Comparison of ENCODE assay signal across 12 cellular contexts in genomic region chr6:30071081-30071818, GRCh38. TPM values are rescaled to one million over a fixed set of nuclear protein-coding genes. Genes with fewer than 3 reads are reported as not detected.
A peak's percentile ranks its signal among the peaks of the same experiment; 100 is the strongest.
DNase-seq lines count a peak whose midpoint lies in the region; ATAC-seq, FAIRE-seq and TF ChIP-seq lines count a peak whose summit lies in the region.
"Had no signal": no experiment of that assay in that cellular context is flagged by ENCODE, and none has a peak within 500 bp of the region (broad histone marks: within the 10 kb centered on the region; RNA-seq: fewer than 3 reads in every experiment).

No MANE protein-coding gene starts in this region.

- no peak overlapping the region for H3K4me3 ChIP-seq in mucosa of descending colon
- H3K4me3 ChIP-seq in lower leg skin (ENCODE audit: low read depth, poor library complexity, severe bottlenecking): no peak overlapping the region

- H3K79me2 ChIP-seq in H9 (ENCODE audit: insufficient read depth, low read length): no peaks in the 10 kb centered on the region

- H3K9me3 Mint-ChIP-seq in H9: peaks cover 0 to 3% of the 10 kb centered on the region in 2 experiments; a peak in 3 of 5 replicates
- H3K9me3 Mint-ChIP-seq: CD8-positive, alpha-beta T cell had no signal

- H4K91ac ChIP-seq in H9 (ENCODE audit: insufficient read length, low read depth, low read length): no peak overlapping the region

- no peak overlapping the region for H4K8ac ChIP-seq in H9 (replicated peaks; ENCODE audit: insufficient read length, low read depth, low read length)

- no peak overlapping the region for H2AFZ ChIP-seq in H9 (ENCODE audit: low read length)

- peaks cover 42% of the 10 kb centered on the region for H3K27me3 ChIP-seq in H9 (ENCODE audit: insufficient read depth, low read length)
- H3K27me3 ChIP-seq: testis had no signal

- no peak overlapping the region for H3K4ac ChIP-seq in H9 (ENCODE audit: low read depth, low read length)

- no peak overlapping the region for H3K27ac Mint-ChIP-seq in H9
- H3K27ac Mint-ChIP-seq: CD8-positive, alpha-beta T cell had no signal

- H2AK5ac ChIP-seq in H9 (ENCODE audit: insufficient read length, low read length): no peak overlapping the region

- ATAC-seq in mucosa of descending colon (no peak), GM21423 (IDR thresholded peaks at IDR 0.05; ENCODE audit: unreplicated experiment) (no peak)
- ATAC-seq: CD8-positive, alpha-beta T cell had no signal

- peak overlapping the region; percentile 16; the same call in 1 of the 2 replicates for H3K14ac ChIP-seq in H9 (ENCODE audit: insufficient read depth, low read length)

- peak overlapping the region; percentile 55 for H3K4me2 ChIP-seq in H9 (ENCODE audit: insufficient read depth, insufficient read length, low read length)

- no peak overlapping the region for H3K27ac ChIP-seq in H9 (ENCODE audit: insufficient read length, low read depth, low read length)
- H3K27ac ChIP-seq: epithelial cell of prostate, testis had no signal

- H4K20me1 ChIP-seq in H9 (ENCODE audit: control insufficient read depth, insufficient read depth, insufficient read length): no peaks in the 10 kb centered on the region

- H3K36me3 ChIP-seq in mucosa of descending colon (ENCODE audit: low read depth): no peaks in the 10 kb centered on the region

- H2BK12ac ChIP-seq in H9 (ENCODE audit: insufficient read length, low read depth, low read length): no peak overlapping the region

- H3K4me1 ChIP-seq in H9 (ENCODE audit: insufficient read depth, low read length) (no peaks in the 10 kb centered on the region), mucosa of descending colon (ENCODE audit: low read depth) (peaks cover 24% of the 10 kb centered on the region)

- no peak overlapping the region for H2BK120ac ChIP-seq in H9 (ENCODE audit: low read depth, low read length, poor library complexity, severe bottlenecking)

- no peak overlapping the region for H3K9ac ChIP-seq in H9 (ENCODE audit: extremely low read depth, insufficient read length, low read length)

- H3K36me3 Mint-ChIP-seq in H9 (ENCODE audit: insufficient read depth in 1 of 3, low read depth in 3 of 3): peaks cover 8 to 17% (median 9%) of the 10 kb centered on the region in 3 experiments; a peak in 6 of 7 replicates

- H3T11ph ChIP-seq in H9 (ENCODE audit: low read length): no peak overlapping the region

- TF ChIP-seq POLR2A in erythroblast (IDR thresholded peaks at IDR 0.05; ENCODE audit: low read length) (no peak), lower leg skin (IDR thresholded peaks at IDR 0.05) (no peak), GM12892 (IDR thresholded peaks at IDR 0.05; ENCODE audit: low read depth, low read length) (no peak)

- H3K79me1 ChIP-seq in H9 (ENCODE audit: insufficient read depth, low read depth, low read length, poor library complexity, severe bottlenecking): no peaks in the 10 kb centered on the region

- peaks cover 39% of the 10 kb centered on the region for H3K23me2 ChIP-seq in H9 (ENCODE audit: insufficient read length, low read depth, low read length, poor library complexity, severe bottlenecking)

- no peak overlapping the region for H3K23ac ChIP-seq in H9 (ENCODE audit: insufficient read length, low read depth, low read length)

- H3K27me3 Mint-ChIP-seq in H9 (ENCODE audit: low read depth): peaks cover 72% of the 10 kb centered on the region

- no peak overlapping the region for H3K56ac ChIP-seq in H9 (ENCODE audit: insufficient read length, low read depth, low read length)

- no peak overlapping the region for H2BK15ac ChIP-seq in H9 (ENCODE audit: low read depth, low read length)

- no peak overlapping the region for H4K5ac ChIP-seq in H9 (ENCODE audit: insufficient read length, low read depth, low read length)

- H3K4me1 Mint-ChIP-seq in H9: peaks cover 38 to 40% of the 10 kb centered on the region in 2 experiments

- intact Hi-C loops in mucosa of descending colon (cut with DNase I, micrococcal nuclease): no loop called here
- intact Hi-C loops in lower leg skin (cut with DNase I; ENCODE audit: low total_unique reads): no loop called here

- H3K4me3 Mint-ChIP-seq in H9: peak overlapping the region; percentile 44 to 71
- H3K4me3 Mint-ChIP-seq: CD8-positive, alpha-beta T cell had no signal

- FAIRE-seq in GM12892 (lab: Jason Lieb, UNC): no peak

- WGBS in H9 (ENCODE audit: extremely low coverage, insufficient read length, low lambda C conversion rate): no CpG with 5 or more reads among the region's 68 CpGs
- WGBS in lower leg skin, 2 donors: 54 to 63% methylated on average over 42 to 68 of the region's 68 CpGs

- no peaks in the 10 kb centered on the region for H3K9me3 ChIP-seq in H9 (ENCODE audit: control insufficient read depth, low read depth, low read length)
- no peaks in the 10 kb centered on the region for H3K9me3 ChIP-seq in mucosa of descending colon
- H3K9me3 ChIP-seq: testis had no signal

- peak; percentile 29; the same call in 1 of the 3 replicates for TF ChIP-seq CTCF in H9 (conservative IDR thresholded peaks at IDR 0.05)
- no peak for TF ChIP-seq CTCF in mucosa of descending colon (IDR thresholded peaks at IDR 0.05)
- no peak for TF ChIP-seq CTCF in lower leg skin (IDR thresholded peaks at IDR 0.05)

- no peak overlapping the region for H3K18ac ChIP-seq in H9 (ENCODE audit: insufficient read length, low read depth, low read length)

- no peak overlapping the region for H2BK20ac ChIP-seq in H9 (ENCODE audit: low read depth, low read length, poor library complexity, severe bottlenecking)

- no peak overlapping the region for H2BK5ac ChIP-seq in H9 (ENCODE audit: insufficient read length, low read length)

- DNase-seq in AG08395 (ENCODE audit: low spot score) (peak; percentile 24), H9 (peak; percentile 54), erythroblast (lab: John Stamatoyannopoulos, UW) (peak; percentile 16 to 33), mucosa of descending colon (peak in 2 of 3 donors; percentile 33 to 49), lower leg skin (ENCODE audit: low spot score in 2 of 2) (no peak), GM12892 (ENCODE audit: insufficient read length) (no peak), NCI-H2227 treated with DMSO at 0.1 percent for 48 hours (lab: John Stamatoyannopoulos, UW) (no peak)
- DNase-seq: midbrain, testis had no signal

RNA-seq across cellular contexts. Expression of gene PPP1R11, which starts 4.3 kb away (rescaled TPM):
- 22.7 and 23.8 TPM in 2 replicates for total RNA-seq in H9 (2021)
- total RNA-seq in mucosa of descending colon: 100 to 1,000 TPM in 1 of 3 donors, 10 to 100 TPM in 2; 78.4 to 115 (median 82.4) TPM
- total RNA-seq in lower leg skin: 10 to 100 TPM; 32.2 to 38.2 (median 36.6) TPM
- 25.4 TPM for polyA plus RNA-seq in GM12892 (2012; ENCODE audit: missing spikeins)

RNA-seq across cellular contexts. Expression of gene RNF39, which starts 4.3 kb away (rescaled TPM):
- total RNA-seq in H9 (2021) (0.26 and 0.39 TPM in 2 replicates), mucosa of descending colon (1 to 10 TPM in 1 of 3 donors, under 1 TPM in 1, not detected in 1; 0.87 to 2.5 TPM), lower leg skin (100 to 1,000 TPM in 3 of 4 donors, 10 to 100 TPM in 1; 96.9 to 113 (median 108) TPM)
- polyA plus RNA-seq in GM12892 (2012; ENCODE audit: missing spikeins): 0.34 TPM
- total RNA-seq: CD8-positive, alpha-beta T cell had no signal

RNA-seq across cellular contexts. Expression of gene POLR1H, which starts 10.2 kb away (rescaled TPM):
- total RNA-seq in H9 (2021): 31.9 and 33.1 TPM in 2 replicates
- total RNA-seq in mucosa of descending colon: 10 to 100 TPM; 22.4 to 31.7 (median 23.0) TPM
- total RNA-seq in lower leg skin: 10 to 100 TPM; 27.4 to 37.8 (median 33.6) TPM
- polyA plus RNA-seq in GM12892 (2012; ENCODE audit: missing spikeins): 53.2 TPM

RNA-seq across cellular contexts. Expression of gene TRIM31, which starts 41.6 kb away (rescaled TPM):
- total RNA-seq in H9 (2021) (not detected in 2 replicates), mucosa of descending colon (100 to 1,000 TPM; 121 to 202 (median 182) TPM), lower leg skin (under 1 TPM in 1 of 4 donors, not detected in 3; 0.29 TPM)
- polyA plus RNA-seq in GM12892 (2012; ENCODE audit: missing spikeins): not detected
- total RNA-seq: CD8-positive, alpha-beta T cell had no signal

Comparison
In these comparisons a context has a peak if more than half of its experiments do, and no peak if none do; other contexts are left out.
1. DNase-seq: peak in AG08395 (single experiment), H9 (single experiment), erythroblast (2 of 2) and mucosa of descending colon (2 of 3); none in lower leg skin (0 of 2), GM12892 (single experiment) and NCI-H2227 treated with DMSO at 0.1 percent for 48 hours (single experiment).
2. RNA of gene RNF39, which starts 4.3 kb away (total RNA-seq): 96.9 to 113 TPM in lower leg skin; 0.87 to 2.5 TPM in mucosa of descending colon and 0.26 to 0.39 TPM in H9; every median in the first group is over 10 times any median in the second.